In the genomic region with DNA sequence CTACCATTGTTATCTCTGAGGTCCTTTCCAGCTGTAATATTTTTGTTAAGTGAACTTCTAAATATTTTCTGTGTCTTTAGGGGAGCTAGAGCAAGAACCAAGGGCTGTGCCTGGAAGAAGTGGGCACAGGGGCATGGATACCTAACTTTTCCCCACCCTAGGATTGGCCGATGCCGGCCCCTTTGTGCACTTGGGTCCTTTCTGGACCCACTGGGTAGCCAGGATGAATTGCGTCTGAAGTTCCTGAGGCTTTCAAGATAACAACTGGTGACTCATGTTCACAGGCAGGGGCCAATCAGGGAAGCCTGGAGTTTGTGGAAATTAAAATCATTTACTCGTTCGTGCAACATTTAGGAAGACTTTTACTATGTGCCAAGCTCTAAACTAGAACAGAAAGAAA, we compare ENCODE assay signal across 8 cellular contexts. TPM values are rescaled to one million over a fixed set of nuclear protein-coding genes. Genes with fewer than 3 reads are reported as not detected.
DNase-seq lines count a peak whose midpoint lies in the region; ATAC-seq, FAIRE-seq and TF ChIP-seq lines count a peak whose summit lies in the region.

No MANE protein-coding gene starts in this region.

- no peak overlapping the region for H4K8ac ChIP-seq in IMR-90 (ENCODE audit: low read depth in 2 of 2, low read length in 2 of 2)

- peak overlapping the region; percentile 93 for H3K4me3 Mint-ChIP-seq in MCF 10A (ENCODE audit: unreplicated experiment)
- H3K4me3 Mint-ChIP-seq in naive thymus-derived CD4-positive, alpha-beta T cell: peak overlapping the region; percentile 27 to 97 (median 94)

- H3K9me3 ChIP-seq in IMR-90 (ENCODE audit: control insufficient read depth, insufficient read depth, low read length): no peaks in the 10 kb centered on the region
- H3K9me3 ChIP-seq in naive thymus-derived CD4-positive, alpha-beta T cell (ENCODE audit: control insufficient read depth in 2 of 3, low read length in 3 of 3): no peaks in the 10 kb centered on the region

- POLR2A ChIA-PET in IMR-90 (lab: Charles Lee; ENCODE audit: unreplicated experiment): no interaction called here
- POLR2A ChIA-PET in MCF 10A (lab: Yijun Ruan, JAX): interaction anchor here (1.1 to 3.0 kb wide), 4 partner anchors 9 to 229 kb away, joined by 3 to 13 read pairs (median 10); partner anchors contain the start of genes NPM3 and OGA
- POLR2A ChIA-PET in naive thymus-derived CD4-positive, alpha-beta T cell (lab: Charles Lee): interaction anchor here (1.3 to 1.4 kb wide), 2 partner anchors 12 to 914 kb away, joined by 3 read pairs; partner anchors contain the start of gene ACTR1A

- BruUV-seq in IMR-90 (replicated peaks; lab: Mats Ljungman, UMichigan) (no TSS peak), MCF 10A (replicated peaks; lab: Mats Ljungman, UMichigan) (no TSS peak)

- DNase-seq in AG10803 (ENCODE audit: low read depth) (peak; percentile 24), IMR-90 (peak; percentile 65), MCF 10A (ENCODE audit: unreplicated experiment) (no peak), frontal cortex (ENCODE audit: low spot score in 2 of 2) (no peak), NCI-H1436 (lab: John Stamatoyannopoulos, UW) (no peak), germinal center (ENCODE audit: low spot score) (no peak)
- DNase-seq in naive thymus-derived CD4-positive, alpha-beta T cell: no peak

- ATAC-seq in IMR-90 (ENCODE audit: low read depth): peak; percentile 50
- no peak for ATAC-seq in naive thymus-derived CD4-positive, alpha-beta T cell
- ATAC-seq in HG02678 (IDR thresholded peaks at IDR 0.05; ENCODE audit: unreplicated experiment): no peak

- H3K56ac ChIP-seq in IMR-90 (ENCODE audit: extremely low read depth, insufficient read depth, low read length): no peak overlapping the region

- dilution Hi-C loops in IMR-90 (cut with HindIII; ENCODE audit: low sequenced_read_pairs, unreplicated experiment): no loop called here

- peak overlapping the region; percentile 75 for H3K4me2 ChIP-seq in IMR-90 (ENCODE audit: low read depth, low read length)

- no peak overlapping the region for H3K27ac ChIP-seq in IMR-90 (ENCODE audit: insufficient read depth, low read length)
- peak overlapping the region; percentile 69 for H3K27ac ChIP-seq in naive thymus-derived CD4-positive, alpha-beta T cell (ENCODE audit: low read depth, low read length)

- intact Hi-C loops in IMR-90 (cut with micrococcal nuclease): no loop called here
- intact Hi-C loops in MCF 10A (cut with micrococcal nuclease): no loop called here
- intact Hi-C loops in naive thymus-derived CD4-positive, alpha-beta T cell (cut with micrococcal nuclease): loop anchor here (1.0 to 5.0 kb wide), 6 partner anchors 19 to 1052 kb away; partner anchors contain the start of genes ACTR1A (in 1 of the 2), HIF1AN (in 1 of the 2), NPM3 (in 1 of the 2) and SUFU (in 1 of the 2)

- no peaks in the 10 kb centered on the region for H4K20me1 ChIP-seq in IMR-90 (ENCODE audit: insufficient read depth, low read length)

- no peak overlapping the region for H2BK15ac ChIP-seq in IMR-90 (ENCODE audit: low read depth, low read length)

- H3K4me3 ChIP-seq in AG10803 (ENCODE audit: low read length): peak overlapping the region; percentile 99
- H3K4me3 ChIP-seq in IMR-90 (ENCODE audit: insufficient read depth, low read depth, low read length): peak overlapping the region; percentile 81; the same call in 1 of the 2 replicates
- peak overlapping the region; percentile 77 for H3K4me3 ChIP-seq in naive thymus-derived CD4-positive, alpha-beta T cell (ENCODE audit: low read length)

- no peak overlapping the region for H2AK9ac ChIP-seq in IMR-90 (replicated peaks; ENCODE audit: low read depth, low read length, poor library complexity)

- peaks cover 17% of the 10 kb centered on the region for H3K4me1 Mint-ChIP-seq in MCF 10A (ENCODE audit: insufficient read depth, unreplicated experiment)
- H3K4me1 Mint-ChIP-seq in naive thymus-derived CD4-positive, alpha-beta T cell: peaks cover 16 to 37% (median 27%) of the 10 kb centered on the region in 7 donors

- no peak overlapping the region for H3K14ac ChIP-seq in IMR-90 (replicated peaks; ENCODE audit: low read depth, low read length)

- no peak overlapping the region for H3K23ac ChIP-seq in IMR-90 (ENCODE audit: low read depth, low read length)

- H2BK20ac ChIP-seq in IMR-90 (ENCODE audit: low read depth, low read length): no peak overlapping the region

- 0 out of 2 replicates have a peak, but pooled peaks have one; percentile 23 for TF ChIP-seq POLR2A in IMR-90 (IDR thresholded peaks at IDR 0.05; ENCODE audit: low read depth, low read length)

- H2AK5ac ChIP-seq in IMR-90 (ENCODE audit: low read depth, low read length): no peak overlapping the region

- CTCF ChIA-PET in IMR-90 (lab: Yijun Ruan, JAX): interaction anchor here (1.2 kb wide), 1 partner anchor 14 kb away, joined by 7 read pairs; no protein-coding TSS in a partner anchor
- CTCF ChIA-PET in MCF 10A (lab: Yijun Ruan, JAX): interaction anchor here (0.6 to 3.4 kb wide), 4 partner anchors 9 to 384 kb away, joined by 3 to 21 read pairs (median 10); no protein-coding TSS in a partner anchor
- CTCF ChIA-PET in naive thymus-derived CD4-positive, alpha-beta T cell (lab: Charles Lee): interaction anchor here (0.6 kb wide), 1 partner anchor 1243 kb away, joined by 4 read pairs; no protein-coding TSS in a partner anchor

- H3K36me3 ChIP-seq in IMR-90 (ENCODE audit: control insufficient read depth, insufficient read depth, low read length): peaks cover 9% of the 10 kb centered on the region; the same call in 1 of the 2 replicates
- H3K36me3 ChIP-seq in naive thymus-derived CD4-positive, alpha-beta T cell (ENCODE audit: control insufficient read depth in 2 of 3, insufficient read depth in 3 of 3, low read length in 3 of 3): peaks cover 0 to 18% (median 0%) of the 10 kb centered on the region in 3 experiments

- peak overlapping the region; percentile 87 for H3K27ac Mint-ChIP-seq in MCF 10A (ENCODE audit: low read depth, unreplicated experiment)
- H3K27ac Mint-ChIP-seq in naive thymus-derived CD4-positive, alpha-beta T cell: peak overlapping the region in 3 of 9 donors; percentile 38 to 71 (median 58)

- TF ChIP-seq RAD21 in IMR-90 (IDR thresholded peaks at IDR 0.05; ENCODE audit: low read length): no peak

- TF ChIP-seq CTCF in AG10803 (conservative IDR thresholded peaks at IDR 0.05; ENCODE audit: low read length) (no peak), IMR-90 (conservative IDR thresholded peaks at IDR 0.05; ENCODE audit: low read depth, low read length) (no peak), MCF 10A (IDR thresholded peaks at IDR 0.05; ENCODE audit: unreplicated experiment) (no peak)

- peaks cover 24 to 41% of the 10 kb centered on the region in 2 experiments for H3K79me1 ChIP-seq in IMR-90 (ENCODE audit: low read depth in 1 of 2, low read length in 2 of 2)

- no peak overlapping the region for H4K5ac ChIP-seq in IMR-90 (ENCODE audit: low read depth, low read length)

- no peak overlapping the region for H2BK5ac ChIP-seq in IMR-90 (ENCODE audit: low read depth, low read length, poor library complexity, severe bottlenecking)

- no peak overlapping the region for H3K4ac ChIP-seq in IMR-90 (ENCODE audit: low read depth, low read length)

- FAIRE-seq in frontal cortex (lab: Jason Lieb, UNC): no peak

- in situ Hi-C loops in IMR-90 (cut with MboI; ENCODE audit: low sequenced_read_pairs): no loop called here

- peaks cover 6% of the 10 kb centered on the region for H3K4me1 ChIP-seq in IMR-90 (ENCODE audit: control insufficient read depth, insufficient read depth, low read length)
- peaks cover 14 to 16% of the 10 kb centered on the region in 2 donors for H3K4me1 ChIP-seq in naive thymus-derived CD4-positive, alpha-beta T cell (ENCODE audit: control insufficient read depth in 2 of 2, insufficient read depth in 2 of 2, low read length in 2 of 2)

- H3K9me3 Mint-ChIP-seq in MCF 10A (ENCODE audit: unreplicated experiment): no peaks in the 10 kb centered on the region
- H3K9me3 Mint-ChIP-seq in naive thymus-derived CD4-positive, alpha-beta T cell: peaks cover 0 to 2% (median 0%) of the 10 kb centered on the region in 11 donors

- no peaks in the 10 kb centered on the region for H3K27me3 Mint-ChIP-seq in MCF 10A (ENCODE audit: insufficient read depth, unreplicated experiment)
- no peaks in the 10 kb centered on the region for H3K27me3 Mint-ChIP-seq in naive thymus-derived CD4-positive, alpha-beta T cell

- no peak overlapping the region for H3K18ac ChIP-seq in IMR-90 (ENCODE audit: low read depth, low read length)

- no peak overlapping the region for H2BK120ac ChIP-seq in IMR-90 (ENCODE audit: low read depth, low read length)

- peak overlapping the region; percentile 74 for H2AFZ ChIP-seq in IMR-90 (replicated peaks; ENCODE audit: low read length, poor library complexity)

- H3K27me3 ChIP-seq in IMR-90 (ENCODE audit: control insufficient read depth, insufficient read depth, low read length): no peaks in the 10 kb centered on the region
- no peaks in the 10 kb centered on the region for H3K27me3 ChIP-seq in naive thymus-derived CD4-positive, alpha-beta T cell (ENCODE audit: control insufficient read depth in 2 of 2, insufficient read depth in 2 of 2, low read length in 2 of 2)

- H3K9ac ChIP-seq in IMR-90 (ENCODE audit: low read depth, low read length): peak overlapping the region; percentile 29; the same call in 1 of the 2 replicates

- WGBS in IMR-90 (ENCODE audit: extremely low coverage in 2 of 2, insufficient read length in 1 of 2), 2 experiments: 20% methylated on average over 1 of the region's 5 CpGs; no CpG with 5 or more reads in 1 of the 2 experiments

- no peak overlapping the region for H4K91ac ChIP-seq in IMR-90 (ENCODE audit: insufficient read depth, low read depth, low read length)

- no peaks in the 10 kb centered on the region for H3K36me3 Mint-ChIP-seq in MCF 10A (ENCODE audit: insufficient read depth, unreplicated experiment)
- peaks cover 0 to 10% (median 3%) of the 10 kb centered on the region in 5 donors for H3K36me3 Mint-ChIP-seq in naive thymus-derived CD4-positive, alpha-beta T cell

- H3K9me1 ChIP-seq in IMR-90 (ENCODE audit: insufficient read depth, low read length): peaks cover 11% of the 10 kb centered on the region

RNA-seq across cellular contexts. Expression of gene DPCD, which starts 0.8 kb away (rescaled TPM):
- total RNA-seq in IMR-90 (2012; rRNA removed): 59.1 and 113 TPM in 2 replicates
- polyA plus RNA-seq in IMR-90 (2012; rRNA removed): 66.1 and 73.7 TPM in 2 replicates
- 44.0 and 79.1 TPM in 2 replicates for polyA plus RNA-seq in IMR-90 (2012; cell fraction: cytosol; rRNA removed)
- polyA plus RNA-seq in IMR-90 (2012; cell fraction: nucleus; rRNA removed; ENCODE audit: low replicate concordance): 13.5 and 48.7 TPM in 2 replicates
- total RNA-seq in MCF 10A (2022): 24.2 and 25.7 TPM in 2 replicates
- 1 to 10 TPM in 3 of 5 experiments, under 1 TPM in 2; 0.64 to 3.6 (median 1.3) TPM for total RNA-seq in naive thymus-derived CD4-positive, alpha-beta T cell
- 1 to 10 TPM; 2.4 to 2.6 TPM for polyA plus RNA-seq in naive thymus-derived CD4-positive, alpha-beta T cell
- 28.5 TPM for total RNA-seq in frontal cortex

RNA-seq across cellular contexts. Expression of gene POLL, which starts 0.8 kb away (rescaled TPM):
- total RNA-seq in IMR-90 (2012; rRNA removed): 6.1 and 6.3 TPM in 2 replicates
- polyA plus RNA-seq in IMR-90 (2012; rRNA removed): 23.7 TPM in 2 replicates
- polyA plus RNA-seq in IMR-90 (2012; cell fraction: cytosol; rRNA removed): 15.7 and 21.1 TPM in 2 replicates
- 57.9 and 115 TPM in 2 replicates for polyA plus RNA-seq in IMR-90 (2012; cell fraction: nucleus; rRNA removed; ENCODE audit: low replicate concordance)
- total RNA-seq in MCF 10A (2022): 38.5 and 40.7 TPM in 2 replicates
- total RNA-seq in naive thymus-derived CD4-positive, alpha-beta T cell: 10 to 100 TPM; 34.9 to 65.8 (median 38.8) TPM
- 10 to 100 TPM; 16.4 to 18.9 TPM for polyA plus RNA-seq in naive thymus-derived CD4-positive, alpha-beta T cell
- total RNA-seq in frontal cortex: 6.5 TPM

Comparison
In these comparisons a context has a peak if more than half of its experiments do, and no peak if none do; other contexts are left out.
1. DNase-seq: peak in AG10803 (single experiment) and IMR-90 (single experiment); none in MCF 10A (single experiment), naive thymus-derived CD4-positive, alpha-beta T cell (0 of 9), frontal cortex (0 of 2), NCI-H1436 (single experiment) and germinal center (single experiment).
2. intact Hi-C loops: an anchor here in naive thymus-derived CD4-positive, alpha-beta T cell (1.0 to 5.0 kb wide); none called in IMR-90 and MCF 10A.
3. Peak in every context shown above with its lines, with median percentiles within 50 percentile points of each other: H3K4me3 ChIP-seq.